In genomic region chr17:72185571-72185970, GRCh38 we compare ENCODE assay signal across 17 cellular contexts.
DNase-seq lines count a peak whose midpoint lies in the region; ATAC-seq and TF ChIP-seq lines count a peak whose summit lies in the region.
"Had no signal": no experiment of that assay in that cellular context is flagged by ENCODE, and none has a peak within 500 bp of the region (broad histone marks: within the 10 kb centered on the region; RNA-seq: fewer than 3 reads in every experiment).

No MANE protein-coding gene starts in this region.

- H3K9me2 ChIP-seq in SK-N-SH: no peaks in the 10 kb centered on the region

- no peak for DNase-seq in SK-N-SH
- peak; percentile 26 for DNase-seq in RPMI7951 (ENCODE audit: low read depth)
- peak; percentile 46 for DNase-seq in left cardiac atrium
- DNase-seq in DMS53 treated with DMSO at 0.1 percent for 48 hours (lab: John Stamatoyannopoulos, UW; ENCODE audit: unreplicated experiment): no peak
- DNase-seq in NCI-H2196 treated with DMSO at 0.1 percent for 48 hours (lab: John Stamatoyannopoulos, UW; ENCODE audit: unreplicated experiment): no peak
- DNase-seq: AML-193, DMS 273 treated with DMSO at 0.1 percent for 48 hours, GF-D8, HFFc6, NCI-H1092 treated with DMSO at 0.1 percent for 48 hours, NCI-H1930, NCI-H510A treated with DMSO at 0.1 percent for 48 hours, Peyer's patch, SHP77 treated with DMSO at 0.1 percent for 48 hours had no signal

- no peaks in the 10 kb centered on the region for H3F3A ChIP-seq in SK-N-SH (replicated peaks; ENCODE audit: insufficient read depth)

- no peak for TF ChIP-seq CTCF in SK-N-SH (IDR thresholded peaks at IDR 0.05)

- no peaks in the 10 kb centered on the region for H3K36me3 ChIP-seq in SK-N-SH (replicated peaks in 1 of 2; ENCODE audit: control insufficient read depth in 1 of 2, insufficient read depth in 2 of 2, low read length in 1 of 2)
- H3K36me3 ChIP-seq: Peyer's patch had no signal

- H3K4me2 ChIP-seq in SK-N-SH: no peak overlapping the region

- intact Hi-C loops in left cardiac atrium (cut with DNase I): no loop called here

- H3K27me3 ChIP-seq in SK-N-SH (ENCODE audit: insufficient read depth): no peaks in the 10 kb centered on the region; the same call in 1 of the 2 replicates
- H3K27me3 ChIP-seq: Peyer's patch had no signal

- whole genome bisulfite sequencing in SK-N-SH (ENCODE audit: low lambda C conversion rate): 72% methylated on average over 8 of the region's 8 CpGs

- POLR2A ChIA-PET in SK-N-SH (lab: Yijun Ruan, JAX): no interaction called here

- H3K27ac ChIP-seq in SK-N-SH (ENCODE audit: low read depth in 2 of 2, low read length in 1 of 2): no peak overlapping the region
- H3K27ac ChIP-seq: Peyer's patch had no signal

- no peaks in the 10 kb centered on the region for H3K9me3 ChIP-seq in SK-N-SH
- H3K9me3 ChIP-seq: Peyer's patch had no signal

- H2AFZ ChIP-seq in SK-N-SH (ENCODE audit: low read depth): no peak overlapping the region

- H3K79me2 ChIP-seq in SK-N-SH (ENCODE audit: insufficient read depth): no peaks in the 10 kb centered on the region

- CTCF ChIA-PET in SK-N-SH (lab: Yijun Ruan, JAX): interaction anchor here (1.2 kb wide), 1 partner anchor 40 kb away, joined by 3 read pairs; no protein-coding TSS in a partner anchor

- no peak for TF ChIP-seq EP300 in SK-N-SH (IDR thresholded peaks at IDR 0.05; ENCODE audit: borderline replicate concordance in 1 of 2, low read depth in 1 of 2, low read length in 1 of 2)

- no peak overlapping the region for H3K4me3 ChIP-seq in SK-N-SH (ENCODE audit: low read depth in 2 of 2, low read length in 1 of 2)
- H3K4me3 ChIP-seq: Peyer's patch had no signal

- H4K20me1 ChIP-seq in SK-N-SH (ENCODE audit: insufficient read depth): no peaks in the 10 kb centered on the region

- no peaks in the 10 kb centered on the region; a peak in 1 of 4 replicates for H3K4me1 ChIP-seq in SK-N-SH (ENCODE audit: control insufficient read depth in 1 of 2, insufficient read depth in 2 of 2, low read depth in 1 of 2, low read length in 1 of 2)
- H3K4me1 ChIP-seq: Peyer's patch had no signal

- no peak overlapping the region for H3K9ac ChIP-seq in SK-N-SH

- no peak for TF ChIP-seq RAD21 in SK-N-SH (IDR thresholded peaks at IDR 0.05; ENCODE audit: low read length)

- ATAC-seq in SK-N-SH treated with all-trans-retinoic acid at 6 μM for 48 hours (no peak), left cardiac atrium (peak in 1 of 2 donors; percentile 79), GM18858 (IDR thresholded peaks at IDR 0.05; ENCODE audit: unreplicated experiment) (no peak)
- ATAC-seq: HepG2 had no signal

TF ChIP-seq in SK-N-SH treated with all-trans-retinoic acid at 6 μM for 48 hours, 23 proteins besides CTCF, POLR2A, EP300 and RAD21:
- TF ChIP-seq ESRRG (CRISPR knock-in tag; IDR thresholded peaks at IDR 0.05) (no peak), ZNF70 (CRISPR knock-in tag; IDR thresholded peaks at IDR 0.05) (0 out of 2 replicates have a peak, but pooled peaks have one; percentile 16)
TF ChIP-seq in SK-N-SH treated with all-trans-retinoic acid at 6 μM for 48 hours: peak in this region for 1.

TF ChIP-seq in SK-N-SH, 30 proteins besides CTCF, POLR2A, EP300 and RAD21:
- TF ChIP-seq ELF1 (IDR thresholded peaks at IDR 0.05) (no peak), PBX3 (IDR thresholded peaks at IDR 0.05) (no peak), TAF1 (IDR thresholded peaks at IDR 0.05; ENCODE audit: borderline replicate concordance, low read depth, low read length) (no peak), IRF3 (IDR thresholded peaks at IDR 0.05; ENCODE audit: low read depth, low read length) (no peak), SMC3 (IDR thresholded peaks at IDR 0.05; ENCODE audit: low read depth, low read length) (no peak), JUND (IDR thresholded peaks at IDR 0.05) (no peak), MXI1 (IDR thresholded peaks at IDR 0.05; ENCODE audit: low read depth, low read length) (no peak), USF2 (IDR thresholded peaks at IDR 0.05; ENCODE audit: borderline replicate concordance, low read depth, low read length) (no peak), NRF1 (IDR thresholded peaks at IDR 0.05; ENCODE audit: low read depth, low read length) (no peak), SIN3A (IDR thresholded peaks at IDR 0.05; ENCODE audit: borderline replicate concordance, low read depth, low read length) (no peak), POLR2AphosphoS5 (IDR thresholded peaks at IDR 0.05; ENCODE audit: low read depth, low read length) (no peak), MAX (IDR thresholded peaks at IDR 0.05; ENCODE audit: low read depth) (no peak), USF1 (IDR thresholded peaks at IDR 0.05; ENCODE audit: borderline replicate concordance, low read depth) (no peak), TEAD4 (IDR thresholded peaks at IDR 0.05; ENCODE audit: borderline replicate concordance, insufficient read depth) (no peak), FOSL2 (IDR thresholded peaks at IDR 0.05; ENCODE audit: borderline replicate concordance, low read depth) (no peak), EZH2phosphoT487 (IDR thresholded peaks at IDR 0.05; ENCODE audit: borderline replicate concordance, low read depth) (no peak), YY1 (IDR thresholded peaks at IDR 0.05; ENCODE audit: low read depth) (no peak), FOXJ3 (CRISPR knock-in tag; IDR thresholded peaks at IDR 0.05) (no peak), GATA2 (CRISPR knock-in tag; IDR thresholded peaks at IDR 0.05) (no peak), TCF12 (IDR thresholded peaks at IDR 0.05) (no peak)

Comparison
In these comparisons a context has a peak if more than half of its experiments do, and no peak if none do; other contexts are left out.
1. DNase-seq: peak in RPMI7951 (single experiment) and left cardiac atrium (single experiment); none in SK-N-SH (single experiment), DMS53 treated with DMSO at 0.1 percent for 48 hours (single experiment) and NCI-H2196 treated with DMSO at 0.1 percent for 48 hours (single experiment).